26 cellular contexts compared by ENCODE assay signal in the genomic region with DNA sequence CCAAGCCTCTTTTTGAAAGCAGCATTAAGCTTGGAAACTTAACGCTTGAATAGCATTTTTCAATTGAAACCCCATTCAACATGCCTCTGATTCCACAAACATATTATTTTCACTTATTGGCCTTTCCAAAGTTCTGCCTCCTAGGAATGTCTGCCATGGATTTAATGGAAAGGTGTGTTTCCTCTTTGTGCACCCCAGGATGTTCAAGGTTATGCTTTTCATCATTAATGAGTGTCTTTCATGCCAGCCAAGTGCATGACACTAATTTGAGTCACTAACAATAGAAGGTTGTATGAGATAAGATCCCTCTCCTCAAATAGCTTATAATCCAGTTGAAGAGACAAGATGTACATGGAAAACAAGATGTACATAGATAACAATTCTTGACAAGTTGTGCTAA.
DNase-seq lines count a peak whose midpoint lies in the region; ATAC-seq, FAIRE-seq and TF ChIP-seq lines count a peak whose summit lies in the region.
"Had no signal": no experiment of that assay in that cellular context is flagged by ENCODE, and none has a peak within 500 bp of the region (broad histone marks: within the 10 kb centered on the region; RNA-seq: fewer than 3 reads in every experiment).

No MANE protein-coding gene starts in this region.

- peaks cover 4% of the 10 kb centered on the region in 2 donors for H3K36me3 Mint-ChIP-seq in activated T-cell treated with anti-CD3 and anti-CD28 coated beads, Interleukin-2, amount 50 U/mL, for 72 hours (ENCODE audit: insufficient read depth in 2 of 2)
- H3K36me3 Mint-ChIP-seq: CD4-positive, alpha-beta memory T cell; memory B cell had no signal

- ATAC-seq in activated T-cell treated with anti-CD3 and anti-CD28 coated beads, Interleukin-2, amount 50 U/mL, for 72 hours (replicated peaks in 1 of 2): no peak
- ATAC-seq in RWPE2 (ENCODE audit: low read depth) (no peak; the same call in 2 of the 3 replicates), GM18868 (IDR thresholded peaks at IDR 0.05; ENCODE audit: unreplicated experiment) (no peak)
- ATAC-seq: A549 had no signal

- H3K4me1 ChIP-seq in RWPE2 (ENCODE audit: insufficient read depth, poor library complexity, severe bottlenecking): peaks cover 36% of the 10 kb centered on the region
- peaks cover 70% of the 10 kb centered on the region for H3K4me1 ChIP-seq in keratinocyte (ENCODE audit: control insufficient read depth, extremely low read depth, insufficient read depth, low read length)

- no peaks in the 10 kb centered on the region for H3K9me3 Mint-ChIP-seq in activated T-cell treated with anti-CD3 and anti-CD28 coated beads, Interleukin-2, amount 50 U/mL, for 72 hours
- H3K9me3 Mint-ChIP-seq: CD4-positive, alpha-beta memory T cell; memory B cell; nephron had no signal

- no peaks in the 10 kb centered on the region for H3K36me3 ChIP-seq in RWPE2 (ENCODE audit: low read depth)
- no peaks in the 10 kb centered on the region for H3K36me3 ChIP-seq in keratinocyte (ENCODE audit: control insufficient read depth in 2 of 2, extremely low read depth in 1 of 2, insufficient read depth in 2 of 2, low read length in 2 of 2)
- H3K36me3 ChIP-seq: brain microvascular endothelial cell had no signal

- H3K4me1 Mint-ChIP-seq in activated T-cell treated with anti-CD3 and anti-CD28 coated beads, Interleukin-2, amount 50 U/mL, for 72 hours (ENCODE audit: low read depth): peaks cover 93% of the 10 kb centered on the region

- H3K4me3 ChIP-seq in RWPE2 (ENCODE audit: severe bottlenecking): no peak overlapping the region
- no peak overlapping the region for H3K4me3 ChIP-seq in keratinocyte (ENCODE audit: control insufficient read depth in 2 of 3, extremely low read depth in 1 of 3, insufficient read depth in 2 of 3, low read depth in 1 of 3, low read length in 3 of 3)
- H3K4me3 ChIP-seq: A549, PC-9 had no signal

- dilution Hi-C loops in keratinocyte (cut with MboI; ENCODE audit: extremely low pct_ligation_motif_present, low sequenced_read_pairs): no loop called here

- no peak overlapping the region for H3K9ac ChIP-seq in keratinocyte (ENCODE audit: control insufficient read depth, extremely low read depth, insufficient read depth, low read length)

- in situ Hi-C loops in Caki2 (cut with HindIII; ENCODE audit: low pct_unique_long_range_greater_than_20kb, low sequenced_read_pairs): no loop called here

- DNase-seq in activated T-cell treated with anti-CD3 and anti-CD28 coated beads, Interleukin-2, amount 50 U/mL, for 72 hours: no peak
- no peak for DNase-seq in activated T-cell treated with anti-CD3 and anti-CD28 coated beads, Interleukin-2, amount 50 U/mL, for 1 hour
- peak; percentile 47 for DNase-seq in Caki2 (ENCODE audit: low read depth)
- no peak for DNase-seq in RWPE2 (ENCODE audit: low spot score)
- no peak for DNase-seq in keratinocyte (ENCODE audit: low read depth, low spot score)
- no peak for DNase-seq in Ammon's horn (ENCODE audit: low spot score)
- no peak for DNase-seq in ureter (ENCODE audit: low spot score)
- DNase-seq: activated CD4-positive, alpha-beta T cell treated with anti-CD3 and anti-CD28 coated beads for 1 hour; activated gamma-delta T cell; AML-193; brain microvascular endothelial cell; CD4-positive, alpha-beta memory T cell; hypothalamus; KBM-7; NCI-H1092 treated with DMSO at 0.1 percent for 48 hours; NCI-H187 treated with DMSO at 0.1 percent for 48 hours; NCI-H524; PC-9; SHP77 treated with DMSO at 0.1 percent for 48 hours; stimulated activated naive CD4-positive, alpha-beta T cell had no signal

- FAIRE-seq in keratinocyte (lab: Jason Lieb, UNC): peak; percentile 80
- FAIRE-seq: A549, endothelial cell of umbilical vein, H1 had no signal

- no peaks in the 10 kb centered on the region for H3K9me1 ChIP-seq in keratinocyte (ENCODE audit: control insufficient read depth, extremely low read depth, insufficient read depth, low read length)

- no peaks in the 10 kb centered on the region for H3K27me3 ChIP-seq in RWPE2 (ENCODE audit: insufficient read depth, poor library complexity, severe bottlenecking)
- no peaks in the 10 kb centered on the region for H3K27me3 ChIP-seq in keratinocyte (ENCODE audit: control insufficient read depth, extremely low read depth, insufficient read depth, low read length)
- H3K27me3 ChIP-seq: brain microvascular endothelial cell had no signal

- H3K27me3 Mint-ChIP-seq in activated T-cell treated with anti-CD3 and anti-CD28 coated beads, Interleukin-2, amount 50 U/mL, for 72 hours (ENCODE audit: low read depth): no peaks in the 10 kb centered on the region
- H3K27me3 Mint-ChIP-seq: CD4-positive, alpha-beta memory T cell; memory B cell had no signal

- H3K4me2 ChIP-seq in keratinocyte (ENCODE audit: control insufficient read depth, extremely low read depth, insufficient read depth, low read depth, low read length): peak overlapping the region; percentile 46
- H3K4me2 ChIP-seq: A549, PC-9 had no signal

- no peak overlapping the region for H2AFZ ChIP-seq in keratinocyte (ENCODE audit: control insufficient read depth, low read length)
- H2AFZ ChIP-seq: PC-9 had no signal

- TF ChIP-seq CTCF in RWPE2 (IDR thresholded peaks at IDR 0.05; ENCODE audit: poor library complexity, severe bottlenecking) (no peak), keratinocyte (optimal IDR thresholded peaks at IDR 0.05 in 1 of 3, IDR thresholded peaks at IDR 0.05 in 1 of 3, conservative IDR thresholded peaks at IDR 0.05 in 1 of 3; ENCODE audit: extremely low read depth in 1 of 3, insufficient read depth in 2 of 3, low read length in 3 of 3) (no peak)

- peak overlapping the region; percentile 2 to 66 for H3K4me3 Mint-ChIP-seq in activated T-cell treated with anti-CD3 and anti-CD28 coated beads, Interleukin-2, amount 50 U/mL, for 72 hours
- H3K4me3 Mint-ChIP-seq: CD4-positive, alpha-beta memory T cell; memory B cell; nephron had no signal

- H3K9me3 ChIP-seq in RWPE2 (ENCODE audit: severe bottlenecking) (no peaks in the 10 kb centered on the region), keratinocyte (ENCODE audit: control insufficient read depth, low read depth, low read length) (no peaks in the 10 kb centered on the region)
- H3K9me3 ChIP-seq: A549 had no signal

- H3K79me2 ChIP-seq in keratinocyte (ENCODE audit: control insufficient read depth, insufficient read depth, low read length): no peaks in the 10 kb centered on the region

- no peak overlapping the region for H3K27ac Mint-ChIP-seq in activated T-cell treated with anti-CD3 and anti-CD28 coated beads, Interleukin-2, amount 50 U/mL, for 72 hours
- H3K27ac Mint-ChIP-seq: memory B cell had no signal

- no peaks in the 10 kb centered on the region for H4K20me1 ChIP-seq in keratinocyte (ENCODE audit: control insufficient read depth, extremely low read depth, insufficient read depth, low read length)

- H3K27ac ChIP-seq in RWPE2 (ENCODE audit: poor library complexity, severe bottlenecking) (peak overlapping the region; percentile 38), keratinocyte (ENCODE audit: control insufficient read depth, insufficient read depth, low read length) (no peak overlapping the region)
- H3K27ac ChIP-seq: brain microvascular endothelial cell, PC-9 had no signal
